11 cellular contexts compared by ENCODE assay signal in the genomic region with DNA sequence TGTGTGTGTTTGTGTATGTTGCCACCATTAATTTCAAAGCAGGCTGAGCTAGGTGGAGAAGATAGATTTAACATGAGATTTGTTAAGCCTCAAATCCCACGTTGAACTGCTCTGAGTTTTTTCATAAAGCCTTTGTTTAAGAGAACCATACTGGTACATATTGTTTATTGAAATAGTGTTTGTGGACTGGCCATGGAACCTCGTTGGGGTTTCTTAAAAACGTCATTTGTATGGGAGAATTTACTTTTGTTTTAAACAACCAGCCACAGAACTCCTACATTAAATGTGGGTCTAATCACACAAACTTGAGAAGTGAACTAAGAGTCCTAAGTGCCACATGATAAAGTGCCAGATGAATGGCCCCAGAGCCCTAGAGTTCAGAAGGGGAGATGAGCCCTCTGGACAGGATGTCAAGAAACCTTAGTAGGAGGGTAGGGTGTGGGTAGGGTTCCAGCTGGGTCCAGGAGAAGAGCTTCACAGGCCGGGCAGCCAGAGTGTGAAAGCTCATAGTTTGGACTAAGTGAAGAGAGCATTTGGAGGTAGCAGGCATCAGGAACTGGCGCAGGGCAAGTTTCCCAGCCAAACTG.
DNase-seq lines count a peak whose midpoint lies in the region; ATAC-seq, FAIRE-seq and TF ChIP-seq lines count a peak whose summit lies in the region.
"Had no signal": no experiment of that assay in that cellular context is flagged by ENCODE, and none has a peak within 500 bp of the region (broad histone marks: within the 10 kb centered on the region; RNA-seq: fewer than 3 reads in every experiment).

No MANE protein-coding gene starts in this region.

- peaks cover 90% of the 10 kb centered on the region for H3K36me3 Mint-ChIP-seq in Calu3 (ENCODE audit: insufficient read depth, unreplicated experiment)
- H3K36me3 Mint-ChIP-seq in activated T-helper 1 cell treated with anti-CD3 and anti-CD28 coated beads, Interleukin-12 subunit alpha, Interleukin-12 subunit beta, Interleukin-2, Interleukin-4 antibody, amounts not matched to agents 30 ng/mL and 10 ng/mL and 1 ng/mL, durations not matched to agents 14 hours and 24 hours and 36 hours (ENCODE audit: low read depth) = peaks cover 20% of the 10 kb centered on the region

- H3K4me1 ChIP-seq in right cardiac atrium (ENCODE audit: control insufficient read depth, insufficient read depth, low read length) = peaks cover 53% of the 10 kb centered on the region
- H3K4me1 ChIP-seq in small intestine (ENCODE audit: control insufficient read depth in 2 of 2, insufficient read depth in 1 of 2, low read depth in 1 of 2, low read length in 1 of 2) = peaks cover 18 to 23% of the 10 kb centered on the region in 2 donors

- CTCF ChIA-PET in Calu3 (lab: Charles Lee) = no interaction called here

- H3K27me3 ChIP-seq in right cardiac atrium (ENCODE audit: control insufficient read depth, insufficient read depth) = no peaks in the 10 kb centered on the region
- no peaks in the 10 kb centered on the region for H3K27me3 ChIP-seq in small intestine (ENCODE audit: control insufficient read depth in 2 of 2, insufficient read depth in 2 of 2, low read length in 2 of 2)
- H3K27me3 ChIP-seq: ovary had no signal

- DNase-seq in Calu3 (no peak), right cardiac atrium (no peak), small intestine (no peak), DMS 273 (lab: John Stamatoyannopoulos, UW; ENCODE audit: unreplicated experiment) (no peak), NCI-H226 (no peak), NCI-H2029 (lab: John Stamatoyannopoulos, UW) (no peak)
- no peak for DNase-seq in activated T-helper 1 cell treated with anti-CD3 and anti-CD28 coated beads, Interleukin-12 subunit alpha, Interleukin-12 subunit beta, Interleukin-2, Interleukin-4 antibody, amounts not matched to agents 30 ng/mL and 10 ng/mL and 1 ng/mL, durations not matched to agents 14 hours and 24 hours and 36 hours (ENCODE audit: low spot score)
- DNase-seq: HFFc6, NCI-H1694 treated with DMSO at 0.1 percent for 48 hours, ovary had no signal

- peak overlapping the region; percentile 39 for H3K27ac ChIP-seq in right cardiac atrium (ENCODE audit: low read length)
- H3K27ac ChIP-seq in small intestine (ENCODE audit: low read depth in 1 of 2, low read length in 1 of 2) = peak overlapping the region; percentile 34 to 60

- H3K36me3 ChIP-seq in small intestine (ENCODE audit: control insufficient read depth in 2 of 2, insufficient read depth in 2 of 2, low read length in 2 of 2) = no peaks in the 10 kb centered on the region
- H3K36me3 ChIP-seq: ovary had no signal

- intact Hi-C loops in Calu3 (cut with micrococcal nuclease; ENCODE audit: unreplicated experiment) (no loop called here), right cardiac atrium (cut with DNase I) (no loop called here)
- intact Hi-C loops in activated T-helper 1 cell treated with anti-CD3 and anti-CD28 coated beads, Interleukin-12 subunit alpha, Interleukin-12 subunit beta, Interleukin-2, Interleukin-4 antibody, amounts not matched to agents 30 ng/mL and 10 ng/mL and 1 ng/mL, durations not matched to agents 14 hours and 24 hours and 36 hours (cut with micrococcal nuclease) = loop anchor here (1.0 kb wide), 2 partner anchors 14 to 32 kb away; no protein-coding TSS in a partner anchor

- WGBS in right cardiac atrium = 38% methylated on average over 5 of the region's 5 CpGs
- 57 to 68% (median 60%) methylated on average over 5 of the region's 5 CpGs for WGBS in small intestine, 3 donors

- H3K27ac Mint-ChIP-seq in Calu3 (ENCODE audit: unreplicated experiment) = peak overlapping the region; percentile 76
- peak overlapping the region; percentile 81 for H3K27ac Mint-ChIP-seq in activated T-helper 1 cell treated with anti-CD3 and anti-CD28 coated beads, Interleukin-12 subunit alpha, Interleukin-12 subunit beta, Interleukin-2, Interleukin-4 antibody, amounts not matched to agents 30 ng/mL and 10 ng/mL and 1 ng/mL, durations not matched to agents 14 hours and 24 hours and 36 hours
- H3K27ac Mint-ChIP-seq: HFFc6 had no signal

- H3K27me3 Mint-ChIP-seq in Calu3 (ENCODE audit: unreplicated experiment) = no peaks in the 10 kb centered on the region
- H3K27me3 Mint-ChIP-seq in activated T-helper 1 cell treated with anti-CD3 and anti-CD28 coated beads, Interleukin-12 subunit alpha, Interleukin-12 subunit beta, Interleukin-2, Interleukin-4 antibody, amounts not matched to agents 30 ng/mL and 10 ng/mL and 1 ng/mL, durations not matched to agents 14 hours and 24 hours and 36 hours (ENCODE audit: insufficient read depth) = no peaks in the 10 kb centered on the region

- H3K9me3 ChIP-seq in right cardiac atrium (ENCODE audit: control insufficient read depth, low read length) (no peaks in the 10 kb centered on the region), small intestine (ENCODE audit: control insufficient read depth, low read depth) (no peaks in the 10 kb centered on the region)
- H3K9me3 ChIP-seq: ovary had no signal

- H3K9me3 Mint-ChIP-seq in Calu3 (ENCODE audit: low read depth, unreplicated experiment) = no peaks in the 10 kb centered on the region
- H3K9me3 Mint-ChIP-seq in activated T-helper 1 cell treated with anti-CD3 and anti-CD28 coated beads, Interleukin-12 subunit alpha, Interleukin-12 subunit beta, Interleukin-2, Interleukin-4 antibody, amounts not matched to agents 30 ng/mL and 10 ng/mL and 1 ng/mL, durations not matched to agents 14 hours and 24 hours and 36 hours = no peaks in the 10 kb centered on the region
- H3K9me3 Mint-ChIP-seq: HFFc6 had no signal

- peak overlapping the region; percentile 43 for H3K4me3 Mint-ChIP-seq in Calu3 (ENCODE audit: low read depth, unreplicated experiment)
- peak overlapping the region; percentile 59 for H3K4me3 Mint-ChIP-seq in activated T-helper 1 cell treated with anti-CD3 and anti-CD28 coated beads, Interleukin-12 subunit alpha, Interleukin-12 subunit beta, Interleukin-2, Interleukin-4 antibody, amounts not matched to agents 30 ng/mL and 10 ng/mL and 1 ng/mL, durations not matched to agents 14 hours and 24 hours and 36 hours
- H3K4me3 Mint-ChIP-seq: HFFc6 had no signal

- no peak for FAIRE-seq in small intestine (lab: Jason Lieb, UNC)

- TF ChIP-seq CTCF in Calu3 (IDR thresholded peaks at IDR 0.05; ENCODE audit: unreplicated experiment) = no peak

- peaks cover 92% of the 10 kb centered on the region for H3K4me1 Mint-ChIP-seq in Calu3 (ENCODE audit: low read depth, unreplicated experiment)
- peaks cover 93% of the 10 kb centered on the region for H3K4me1 Mint-ChIP-seq in activated T-helper 1 cell treated with anti-CD3 and anti-CD28 coated beads, Interleukin-12 subunit alpha, Interleukin-12 subunit beta, Interleukin-2, Interleukin-4 antibody, amounts not matched to agents 30 ng/mL and 10 ng/mL and 1 ng/mL, durations not matched to agents 14 hours and 24 hours and 36 hours (ENCODE audit: low read depth)

- H3K4me3 ChIP-seq in right cardiac atrium (ENCODE audit: low read length) (no peak overlapping the region), small intestine (ENCODE audit: low read depth in 1 of 2, low read length in 2 of 2) (no peak overlapping the region)
- H3K4me3 ChIP-seq: ovary had no signal

- ATAC-seq in right cardiac atrium (peak; percentile 5 to 15), HG03460 (IDR thresholded peaks at IDR 0.05; ENCODE audit: unreplicated experiment) (no peak)

- BruUV-seq in Calu3 (replicated peaks; lab: Mats Ljungman, UMichigan) = no TSS peak
